In genomic region chr10:104260775-104261115, GRCh38 we compare ENCODE assay signal across 10 cellular contexts. TPM values are rescaled to one million over a fixed set of nuclear protein-coding genes. Genes with fewer than 3 reads are reported as not detected.
DNase-seq lines count a peak whose midpoint lies in the region; ATAC-seq and TF ChIP-seq lines count a peak whose summit lies in the region.
"Had no signal": no experiment of that assay in that cellular context is flagged by ENCODE, and none has a peak within 500 bp of the region (broad histone marks: within the 10 kb centered on the region; RNA-seq: fewer than 3 reads in every experiment).

No MANE protein-coding gene starts in this region.

- H3K4me1 ChIP-seq in right atrium auricular region (peaks cover 0 to 73% of the 10 kb centered on the region in 2 donors), thyroid gland (peaks cover 25 to 51% of the 10 kb centered on the region in 2 donors)

- no peaks in the 10 kb centered on the region for H3K27me3 ChIP-seq in right atrium auricular region
- H3K27me3 ChIP-seq in thyroid gland: no peaks in the 10 kb centered on the region

- intact Hi-C loops in thyroid gland (cut with DNase I): no loop called here

- H3K4me3 Mint-ChIP-seq in activated T-cell treated with anti-CD3 and anti-CD28 coated beads, Interleukin-2, amount 50 U/mL, for 72 hours: peak overlapping the region; percentile 62 to 73

- WGBS in thyroid gland, 2 donors: 50 to 53% methylated on average over 3 of the region's 3 CpGs

- no peak for DNase-seq in activated T-cell treated with anti-CD3 and anti-CD28 coated beads, Interleukin-2, amount 50 U/mL, for 72 hours
- no peak for DNase-seq in activated T-cell treated with anti-CD3 and anti-CD28 coated beads, Interleukin-2, amount 50 U/mL, for 48 hours
- DNase-seq in activated naive CD4-positive, alpha-beta T cell treated with anti-CD3 and anti-CD28 coated beads, Interleukin-2, amount 50 U/mL, for 72 hours (ENCODE audit: low spot score in 2 of 2): no peak
- DNase-seq in right atrium auricular region (ENCODE audit: low spot score) (no peak), thyroid gland (no peak), NCI-H1436 treated with DMSO at 0.1 percent for 48 hours (lab: John Stamatoyannopoulos, UW) (no peak), midbrain (lab: John Stamatoyannopoulos, UW) (no peak)
- DNase-seq: NCI-H1048 had no signal

- peaks cover 96% of the 10 kb centered on the region for H3K4me1 Mint-ChIP-seq in activated T-cell treated with anti-CD3 and anti-CD28 coated beads, Interleukin-2, amount 50 U/mL, for 72 hours (ENCODE audit: low read depth)

- H3K4me3 ChIP-seq in right atrium auricular region (no peak overlapping the region), thyroid gland (replicated peaks in 1 of 3) (no peak overlapping the region)

- ATAC-seq in activated T-cell treated with anti-CD3 and anti-CD28 coated beads, Interleukin-2, amount 50 U/mL, for 72 hours (replicated peaks in 1 of 2): peak; percentile 77 to 78
- ATAC-seq in activated naive CD4-positive, alpha-beta T cell treated with anti-CD3 and anti-CD28 coated beads, Interleukin-2, amount 50 U/mL, for 72 hours: peak; percentile 81 to 88
- ATAC-seq in GM21390 (IDR thresholded peaks at IDR 0.05; ENCODE audit: unreplicated experiment): no peak

- no peaks in the 10 kb centered on the region for H3K27me3 Mint-ChIP-seq in activated T-cell treated with anti-CD3 and anti-CD28 coated beads, Interleukin-2, amount 50 U/mL, for 72 hours (ENCODE audit: low read depth)

- no peaks in the 10 kb centered on the region for H3K9me3 Mint-ChIP-seq in activated T-cell treated with anti-CD3 and anti-CD28 coated beads, Interleukin-2, amount 50 U/mL, for 72 hours
- no peaks in the 10 kb centered on the region for H3K9me3 Mint-ChIP-seq in activated naive CD4-positive, alpha-beta T cell treated with anti-CD3 and anti-CD28 coated beads, Interleukin-2, amount 50 U/mL, for 72 hours

- H3K9me3 ChIP-seq in right atrium auricular region: no peaks in the 10 kb centered on the region
- no peaks in the 10 kb centered on the region for H3K9me3 ChIP-seq in thyroid gland

- H3K27ac ChIP-seq in right atrium auricular region (peak overlapping the region; percentile 74 to 97), thyroid gland (peak overlapping the region; percentile 68 to 74 (median 71))
- H3K27ac ChIP-seq: C4-2B had no signal

- H3K36me3 ChIP-seq in right atrium auricular region: peaks cover 72% of the 10 kb centered on the region
- peaks cover 17 to 26% of the 10 kb centered on the region in 2 donors for H3K36me3 ChIP-seq in thyroid gland

- TF ChIP-seq POLR2A in thyroid gland (IDR thresholded peaks at IDR 0.05): no peak

- H3K27ac Mint-ChIP-seq in activated T-cell treated with anti-CD3 and anti-CD28 coated beads, Interleukin-2, amount 50 U/mL, for 72 hours: peak overlapping the region; percentile 84
- H3K27ac Mint-ChIP-seq in activated naive CD4-positive, alpha-beta T cell treated with anti-CD3 and anti-CD28 coated beads, Interleukin-2, amount 50 U/mL, for 72 hours: peak overlapping the region; percentile 87 to 97

- H3K36me3 Mint-ChIP-seq in activated T-cell treated with anti-CD3 and anti-CD28 coated beads, Interleukin-2, amount 50 U/mL, for 72 hours (ENCODE audit: insufficient read depth in 2 of 2): peaks cover 14 to 51% of the 10 kb centered on the region in 2 donors
- H3K36me3 Mint-ChIP-seq in activated naive CD4-positive, alpha-beta T cell treated with anti-CD3 and anti-CD28 coated beads, Interleukin-2, amount 50 U/mL, for 72 hours: peaks cover 47 to 81% of the 10 kb centered on the region in 2 donors

- TF ChIP-seq CTCF in right atrium auricular region (IDR thresholded peaks at IDR 0.05) (no peak), thyroid gland (IDR thresholded peaks at IDR 0.05) (no peak)

RNA-seq across cellular contexts. Expression of gene GSTO1, which starts 6.1 kb away (rescaled TPM):
- 100 to 1,000 TPM; 113 to 117 TPM for total RNA-seq in activated T-cell treated with anti-CD3 and anti-CD28 coated beads, Interleukin-2, amount 50 U/mL, for 72 hours
- 100 to 1,000 TPM; 232 to 431 TPM for total RNA-seq in activated naive CD4-positive, alpha-beta T cell treated with anti-CD3 and anti-CD28 coated beads, Interleukin-2, amount 50 U/mL, for 72 hours
- total RNA-seq in right atrium auricular region: 100 to 1,000 TPM; 257 to 291 TPM
- total RNA-seq in thyroid gland: 100 to 1,000 TPM in 2 of 4 donors, 10 to 100 TPM in 2; 86.1 to 129 (median 102) TPM

RNA-seq across cellular contexts. Expression of gene GSTO2, which starts 8.2 kb away (rescaled TPM):
- 1 to 10 TPM; 6.8 to 9.5 TPM for total RNA-seq in activated T-cell treated with anti-CD3 and anti-CD28 coated beads, Interleukin-2, amount 50 U/mL, for 72 hours
- total RNA-seq in activated naive CD4-positive, alpha-beta T cell treated with anti-CD3 and anti-CD28 coated beads, Interleukin-2, amount 50 U/mL, for 72 hours: 1 to 10 TPM; 1.4 to 1.6 TPM
- under 1 TPM; 0.55 to 0.63 TPM for total RNA-seq in right atrium auricular region
- 10 to 100 TPM in 3 of 4 donors, 1 to 10 TPM in 1; 7.5 to 16.3 (median 12.8) TPM for total RNA-seq in thyroid gland

RNA-seq across cellular contexts. Expression of gene CFAP43, which starts 28.6 kb away (rescaled TPM):
- total RNA-seq in activated T-cell treated with anti-CD3 and anti-CD28 coated beads, Interleukin-2, amount 50 U/mL, for 72 hours: under 1 TPM; 0.21 to 0.31 TPM
- total RNA-seq in activated naive CD4-positive, alpha-beta T cell treated with anti-CD3 and anti-CD28 coated beads, Interleukin-2, amount 50 U/mL, for 72 hours: under 1 TPM in 1 of 2 donors, not detected in 1; 0.19 TPM
- total RNA-seq in right atrium auricular region (under 1 TPM in 1 of 2 donors, not detected in 1; 0.12 TPM), thyroid gland (10 to 100 TPM in 2 of 4 donors, 1 to 10 TPM in 2; 8.2 to 16.9 (median 11.5) TPM)

Comparison
In these comparisons a context has a peak if more than half of its experiments do, and no peak if none do; other contexts are left out.
1. RNA of gene CFAP43, which starts 28.6 kb away (total RNA-seq): 8.2 to 16.9 TPM in thyroid gland; 0.21 to 0.31 TPM in activated T-cell treated with anti-CD3 and anti-CD28 coated beads, Interleukin-2, amount 50 U/mL, for 72 hours, 0.19 TPM in activated naive CD4-positive, alpha-beta T cell treated with anti-CD3 and anti-CD28 coated beads, Interleukin-2, amount 50 U/mL, for 72 hours and 0.12 TPM in right atrium auricular region; every median in the first group is over 4 times any median in the second.